In genomic region chr10:32947586-32947985, GRCh38 we compare ENCODE assay signal across 13 cellular contexts. TPM values are rescaled to one million over a fixed set of nuclear protein-coding genes. Genes with fewer than 3 reads are reported as not detected.
DNase-seq lines count a peak whose midpoint lies in the region; ATAC-seq, FAIRE-seq and TF ChIP-seq lines count a peak whose summit lies in the region.
"Had no signal": no experiment of that assay in that cellular context is flagged by ENCODE, and none has a peak within 500 bp of the region (broad histone marks: within the 10 kb centered on the region; RNA-seq: fewer than 3 reads in every experiment).

No MANE protein-coding gene starts in this region.

- H3K36me3 Mint-ChIP-seq in MCF 10A (ENCODE audit: insufficient read depth, unreplicated experiment) (peaks cover 16% of the 10 kb centered on the region), chondrocyte (ENCODE audit: low read depth) (peaks cover 2% of the 10 kb centered on the region)

- TF ChIP-seq CTCF in MCF 10A (IDR thresholded peaks at IDR 0.05; ENCODE audit: unreplicated experiment) = no peak
- no peak for TF ChIP-seq CTCF in breast epithelium (IDR thresholded peaks at IDR 0.05)
- no peak for TF ChIP-seq CTCF in OCI-LY7 (conservative IDR thresholded peaks at IDR 0.05; ENCODE audit: low read length)
- no peak for TF ChIP-seq CTCF in chondrocyte (IDR thresholded peaks at IDR 0.05)

- peaks cover 56% of the 10 kb centered on the region for H3K4me1 Mint-ChIP-seq in MCF 10A (ENCODE audit: insufficient read depth, unreplicated experiment)
- peaks cover 71% of the 10 kb centered on the region for H3K4me1 Mint-ChIP-seq in chondrocyte (ENCODE audit: low read depth)

- H3K27me3 Mint-ChIP-seq in MCF 10A (ENCODE audit: insufficient read depth, unreplicated experiment) = no peaks in the 10 kb centered on the region
- H3K27me3 Mint-ChIP-seq in chondrocyte (ENCODE audit: low read depth) = no peaks in the 10 kb centered on the region

- H3K36me3 ChIP-seq in breast epithelium (no peaks in the 10 kb centered on the region), OCI-LY7 (ENCODE audit: insufficient read depth, low read length) (peaks cover 69% of the 10 kb centered on the region)

- H3K4me2 ChIP-seq in OCI-LY7 (ENCODE audit: low read length) = 0 out of 2 replicates have a peak overlapping the region, but pooled peaks have one; percentile 1

- intact Hi-C loops in MCF 10A (cut with micrococcal nuclease) = no loop called here
- intact Hi-C loops in breast epithelium (cut with DNase I; ENCODE audit: low total_unique reads) = no loop called here
- intact Hi-C loops in OCI-LY7 (cut with micrococcal nuclease; ENCODE audit: unreplicated experiment) = no loop called here

- POLR2A ChIA-PET in MCF 10A (lab: Yijun Ruan, JAX) (interaction anchor here (0.6 to 2.6 kb wide), 10 partner anchors 8 to 186 kb away, joined by 3 to 12 read pairs (median 4); no protein-coding TSS in a partner anchor), OCI-LY7 (lab: Charles Lee) (interaction anchor here (0.6 to 1.3 kb wide), 4 partner anchors 37 to 371 kb away, joined by 3 to 4 read pairs (median 3); no protein-coding TSS in a partner anchor)

- BruUV-seq in MCF 10A (replicated peaks; lab: Mats Ljungman, UMichigan) = no TSS peak
- BruUV-seq in OCI-LY7 (replicated peaks; lab: Mats Ljungman, UMichigan) = no TSS peak

- H3K79me2 ChIP-seq in OCI-LY7 (ENCODE audit: insufficient read depth, low read depth, low read length) = peaks cover 100% of the 10 kb centered on the region

- H3K27me3 ChIP-seq in breast epithelium = no peaks in the 10 kb centered on the region

- peak overlapping the region; percentile 16 for H3K27ac Mint-ChIP-seq in MCF 10A (ENCODE audit: low read depth, unreplicated experiment)
- H3K27ac Mint-ChIP-seq in chondrocyte (ENCODE audit: unreplicated experiment) = peak overlapping the region; percentile 41

- no peak overlapping the region for H3K4me3 ChIP-seq in breast epithelium
- no peak overlapping the region for H3K4me3 ChIP-seq in OCI-LY7 (ENCODE audit: low read depth, low read length, poor library complexity, severe bottlenecking)

- H3K4me1 ChIP-seq in breast epithelium (no peaks in the 10 kb centered on the region), OCI-LY7 (ENCODE audit: insufficient read depth, low read length, poor library complexity, severe bottlenecking) (peaks cover 99% of the 10 kb centered on the region)

- H3K9me3 ChIP-seq in breast epithelium (no peaks in the 10 kb centered on the region), OCI-LY7 (ENCODE audit: low read length) (no peaks in the 10 kb centered on the region; the same call in 1 of the 2 replicates)

- CTCF ChIA-PET in MCF 10A (lab: Yijun Ruan, JAX) (interaction anchor here (0.9 kb wide), 1 partner anchor 61 kb away, joined by 5 read pairs; no protein-coding TSS in a partner anchor), OCI-LY7 (lab: Charles Lee; ENCODE audit: unreplicated experiment) (no interaction called here)

- H3K4me3 Mint-ChIP-seq in MCF 10A (ENCODE audit: unreplicated experiment) = no peak overlapping the region
- H3K4me3 Mint-ChIP-seq in chondrocyte (ENCODE audit: unreplicated experiment) = no peak overlapping the region

- no peak for FAIRE-seq in HTR-8/SVneo (lab: Jason Lieb, UNC)

- no peak for ATAC-seq in HG03565 (IDR thresholded peaks at IDR 0.05; ENCODE audit: unreplicated experiment)
- ATAC-seq: PC-3 had no signal

- H2AFZ ChIP-seq in OCI-LY7 (ENCODE audit: low read length) = no peak overlapping the region

- H4K20me1 ChIP-seq in OCI-LY7 (ENCODE audit: insufficient read depth, low read length) = peaks cover 38% of the 10 kb centered on the region

- DNase-seq in MCF 10A (ENCODE audit: unreplicated experiment) (no peak), breast epithelium (ENCODE audit: low spot score in 2 of 2) (no peak), OCI-LY7 (ENCODE audit: low spot score) (no peak), chondrocyte (ENCODE audit: low spot score) (no peak), DMS153 treated with DMSO at 0.1 percent for 48 hours (lab: John Stamatoyannopoulos, UW; ENCODE audit: unreplicated experiment) (no peak), HTR-8/SVneo (ENCODE audit: insufficient read length, low spot score) (no peak), NCI-H510A treated with DMSO at 0.1 percent for 48 hours (lab: John Stamatoyannopoulos, UW) (no peak)
- DNase-seq: H7, NCI-H1048, NCI-H2107, NCI-H226, PC-3 had no signal

- H3K9me3 Mint-ChIP-seq in MCF 10A (ENCODE audit: unreplicated experiment) = no peaks in the 10 kb centered on the region
- no peaks in the 10 kb centered on the region for H3K9me3 Mint-ChIP-seq in chondrocyte (ENCODE audit: low read depth)

- no peak for TF ChIP-seq POLR2A in breast epithelium (IDR thresholded peaks at IDR 0.05)

- H3K27ac ChIP-seq in breast epithelium (no peak overlapping the region), OCI-LY7 (ENCODE audit: low read depth, low read length, poor library complexity, severe bottlenecking) (peak overlapping the region; percentile 66)

- H3K9me2 ChIP-seq in OCI-LY7 (ENCODE audit: insufficient read depth, low read length) = no peaks in the 10 kb centered on the region

RNA-seq across cellular contexts. Expression of gene ITGB1, which starts 10.4 kb away (rescaled TPM):
- total RNA-seq in MCF 10A (2022) (680 and 703 TPM in 2 replicates), breast epithelium (1,000 to 10,000 TPM in 1 of 3 donors, 100 to 1,000 TPM in 2; 438 to 1,565 (median 480) TPM), OCI-LY7 (2022) (167 and 199 TPM in 2 replicates), chondrocyte (951 to 1,280 TPM (median 1,183 TPM) in 3 replicates)
- 165 and 179 TPM in 2 replicates for total RNA-seq in OCI-LY7 (2014; rRNA removed; shearing (Covaris generic))
